Comparison of ENCODE assay signal across 21 cellular contexts in the genomic region with DNA sequence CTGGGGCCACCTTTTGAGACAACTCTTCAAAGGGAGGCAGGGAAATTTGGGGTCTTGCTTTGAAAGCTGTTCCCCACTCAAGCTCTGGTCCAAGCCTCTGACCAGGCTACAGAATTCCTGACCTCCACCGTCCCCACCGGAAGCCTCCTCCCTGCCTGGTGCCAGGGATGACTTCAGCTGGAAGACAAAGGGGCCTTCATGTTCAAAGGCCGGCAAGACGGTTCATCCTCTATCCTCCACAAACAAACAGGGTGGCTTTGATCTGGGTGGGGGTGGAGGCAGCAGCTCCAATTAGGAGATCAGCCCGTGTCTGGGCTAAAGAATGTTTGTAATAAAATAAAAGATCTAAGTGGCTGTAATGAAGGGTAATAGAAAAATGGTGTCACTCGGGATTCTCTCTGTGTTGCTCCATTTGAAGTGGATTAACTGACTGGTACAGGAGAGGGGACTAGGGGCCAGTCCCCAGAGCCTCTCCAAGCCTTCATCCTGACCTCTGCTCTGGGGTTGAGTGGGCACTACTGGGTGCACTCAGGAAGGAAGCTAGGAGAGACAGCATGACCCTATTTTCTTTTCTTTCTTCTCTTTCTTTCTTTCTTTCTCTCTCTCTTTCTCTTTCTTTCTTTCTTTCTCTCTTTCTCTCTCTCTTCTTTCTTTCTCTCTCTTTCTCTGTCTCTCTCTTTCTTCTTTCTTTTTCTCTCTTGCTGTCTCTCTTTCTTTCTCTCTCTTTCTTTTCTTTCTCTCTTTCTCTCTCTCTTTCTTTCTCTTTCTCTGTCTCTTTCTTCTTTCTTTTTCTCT. TPM values are rescaled to one million over a fixed set of nuclear protein-coding genes. Genes with fewer than 3 reads are reported as not detected.
A peak's percentile ranks its signal among the peaks of the same experiment; 100 is the strongest.
DNase-seq lines count a peak whose midpoint lies in the region; ATAC-seq and TF ChIP-seq lines count a peak whose summit lies in the region.
"Had no signal": no experiment of that assay in that cellular context is flagged by ENCODE, and none has a peak within 500 bp of the region (broad histone marks: within the 10 kb centered on the region; RNA-seq: fewer than 3 reads in every experiment).

No MANE protein-coding gene starts in this region.

- no peak overlapping the region for H2AFZ ChIP-seq in hepatocyte

- WGBS in hepatocyte (ENCODE audit: low lambda C conversion rate, missing lambda C conversion rate), result 16% methylated on average over 6 of the region's 6 CpGs

- no peaks in the 10 kb centered on the region for H4K20me1 ChIP-seq in hepatocyte (ENCODE audit: insufficient read depth, poor library complexity, severe bottlenecking)

- H3K27me3 Mint-ChIP-seq in CD14-positive monocyte (ENCODE audit: low read depth in 3 of 3), result peaks cover 8 to 16% (median 15%) of the 10 kb centered on the region in 3 donors

- H3K9me2 ChIP-seq in hepatocyte (replicated peaks; ENCODE audit: insufficient read depth), result no peaks in the 10 kb centered on the region

- no peak overlapping the region for H3K27ac Mint-ChIP-seq in CD14-positive monocyte
- H3K27ac Mint-ChIP-seq: activated T-helper 2 cell treated with anti-CD3 and anti-CD28 coated beads, Interferon-gamma antibody, Interleukin-2, Interleukin-4, amounts not matched to agents 10 μg/mL and 5 μg/mL and 100 μg/mL, durations not matched to agents 14 hours and 24 hours and 36 hours; stimulated activated memory B cell treated with anti-CD40 and anti-IgM and Interleukin-4, amounts not matched to agents 10 μg/mL and 1 μg/mL and 100 μg/mL, for 72 hours; T-helper 1 cell treated with Interleukin-12 subunit alpha and Interleukin-12 subunit beta and Interleukin-4 antibody, amounts not matched to agents 30 μg/mL and 1 μg/mL, for 36 hours had no signal

- H3K79me2 ChIP-seq in hepatocyte, result no peaks in the 10 kb centered on the region

- H3K27ac ChIP-seq in left lung (no peak overlapping the region), hepatocyte (no peak overlapping the region)
- H3K27ac ChIP-seq: colonic mucosa, epithelial cell of prostate, pancreas had no signal

- H3K9me3 ChIP-seq in left lung (peaks cover 0 to 21% of the 10 kb centered on the region in 2 donors), hepatocyte (ENCODE audit: low read depth) (no peaks in the 10 kb centered on the region)
- H3K9me3 ChIP-seq: colonic mucosa had no signal

- H3K36me3 Mint-ChIP-seq in CD14-positive monocyte, result no peaks in the 10 kb centered on the region

- H3K4me3 ChIP-seq in left lung (no peak overlapping the region), hepatocyte (no peak overlapping the region)
- H3K4me3 ChIP-seq: colonic mucosa, GM12878, mucosa of descending colon, pancreas had no signal

- no peak for ATAC-seq in left lung
- ATAC-seq: GM12878; mucosa of descending colon; pancreas; stimulated activated memory B cell treated with anti-CD40 and anti-IgM and Interleukin-4, amounts not matched to agents 10 μg/mL and 1 μg/mL and 100 μg/mL, for 72 hours had no signal

- H3K4me2 ChIP-seq in hepatocyte, result no peak overlapping the region

- H3K36me3 ChIP-seq in left lung, result no peaks in the 10 kb centered on the region
- no peaks in the 10 kb centered on the region for H3K36me3 ChIP-seq in hepatocyte (replicated peaks; ENCODE audit: insufficient read depth, low read depth)
- H3K36me3 ChIP-seq: colonic mucosa, pancreas had no signal

- intact Hi-C loops in CD14-positive monocyte (cut with micrococcal nuclease) (no loop called here), left lung (cut with DNase I) (no loop called here)

- TF ChIP-seq CTCF in CD14-positive monocyte (IDR thresholded peaks at IDR 0.05), result no peak
- TF ChIP-seq CTCF in left lung (IDR thresholded peaks at IDR 0.05), result no peak
- no peak for TF ChIP-seq CTCF in hepatocyte (IDR thresholded peaks at IDR 0.05; ENCODE audit: poor library complexity)

- no peak overlapping the region for H3K4me3 Mint-ChIP-seq in CD14-positive monocyte
- H3K4me3 Mint-ChIP-seq: stimulated activated memory B cell treated with anti-CD40 and anti-IgM and Interleukin-4, amounts not matched to agents 10 μg/mL and 1 μg/mL and 100 μg/mL, for 72 hours; T-helper 1 cell treated with Interleukin-12 subunit alpha and Interleukin-12 subunit beta and Interleukin-4 antibody, amounts not matched to agents 30 μg/mL and 1 μg/mL, for 36 hours had no signal

- no peaks in the 10 kb centered on the region for H3K4me1 Mint-ChIP-seq in CD14-positive monocyte
- H3K4me1 Mint-ChIP-seq: stimulated activated memory B cell treated with anti-CD40 and anti-IgM and Interleukin-4, amounts not matched to agents 10 μg/mL and 1 μg/mL and 100 μg/mL, for 72 hours had no signal

- peaks cover 8 to 21% (median 13%) of the 10 kb centered on the region in 7 donors for H3K9me3 Mint-ChIP-seq in CD14-positive monocyte

- DNase-seq in CD14-positive monocyte (ENCODE audit: low spot score) (peak; percentile 12), SW480 (ENCODE audit: low spot score) (peak; percentile 97), inferior parietal cortex (ENCODE audit: extremely low spot score) (peak; percentile 66), pons (ENCODE audit: low spot score) (peak; percentile 93), SIG-M5 (lab: John Stamatoyannopoulos, UW) (no peak), left lung (no peak), CD1c-positive myeloid dendritic cell (ENCODE audit: extremely low spot score) (no peak), hepatocyte (ENCODE audit: low spot score) (no peak)
- DNase-seq: aorta, colonic mucosa, GOT3, Kasumi-1, mucosa of descending colon, NCI-H1417 treated with DMSO at 0.1 percent for 48 hours, NCI-H2227 treated with DMSO at 0.1 percent for 48 hours, pancreas had no signal

- H3K4me1 ChIP-seq in left lung (no peaks in the 10 kb centered on the region), hepatocyte (ENCODE audit: insufficient read depth) (no peaks in the 10 kb centered on the region)
- H3K4me1 ChIP-seq: colonic mucosa, pancreas had no signal

- H3K27me3 ChIP-seq in left lung (peaks cover 0 to 11% of the 10 kb centered on the region in 2 donors), hepatocyte (no peaks in the 10 kb centered on the region)
- H3K27me3 ChIP-seq: colonic mucosa, pancreas had no signal

RNA-seq across cellular contexts. Expression of a gene that starts 27.5 kb away (rescaled TPM):
- polyA plus RNA-seq in CD14-positive monocyte (not detected), hepatocyte (23.0 and 26.3 TPM in 2 replicates)
- total RNA-seq in left lung (10 to 100 TPM; 12.5 to 23.0 TPM), hepatocyte (4.1 and 5.9 TPM in 2 replicates)

Comparison
In these comparisons a context has a peak if more than half of its experiments do, and no peak if none do; other contexts are left out.
1. DNase-seq: peak in CD14-positive monocyte (single experiment), SW480 (single experiment), inferior parietal cortex (single experiment) and pons (single experiment); none in SIG-M5 (single experiment), left lung (0 of 2), CD1c-positive myeloid dendritic cell (single experiment) and hepatocyte (single experiment).